8 cellular contexts compared by ENCODE assay signal in the genomic region with DNA sequence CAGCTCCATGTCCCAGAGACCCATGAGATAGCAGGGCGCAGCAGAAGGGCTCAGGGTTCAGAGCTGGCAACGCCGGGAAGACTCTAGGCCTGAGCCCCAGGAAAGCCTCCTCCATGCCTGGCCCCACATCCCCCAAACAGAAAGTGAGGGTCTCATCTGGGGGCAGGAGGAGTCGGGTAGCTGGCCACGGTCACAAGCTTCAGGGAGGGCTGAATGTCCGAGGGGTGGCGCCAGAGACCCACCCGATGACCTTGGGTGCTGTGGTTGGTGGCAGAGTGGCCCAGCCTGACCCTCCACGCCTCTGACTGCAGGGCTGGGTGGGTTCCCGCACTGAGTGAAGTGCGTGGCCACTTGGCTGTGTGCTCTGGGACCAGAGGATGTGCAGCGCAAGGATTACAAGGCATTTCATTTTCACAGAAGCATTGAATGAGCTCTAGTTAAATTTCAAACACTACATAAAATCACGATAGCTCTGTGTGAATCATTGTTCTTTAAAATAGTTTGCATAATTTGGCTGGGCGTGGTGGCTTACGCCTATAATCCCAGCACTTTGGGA. TPM values are rescaled to one million over a fixed set of nuclear protein-coding genes. Genes with fewer than 3 reads are reported as not detected.
DNase-seq lines count a peak whose midpoint lies in the region; ATAC-seq and TF ChIP-seq lines count a peak whose summit lies in the region.

No MANE protein-coding gene starts in this region.

- no peak overlapping the region for H2AFZ ChIP-seq in GM23338

- H3K27me3 Mint-ChIP-seq in GM23338 (ENCODE audit: insufficient read depth, low read depth, poor library complexity) = peaks cover 9% of the 10 kb centered on the region

- ATAC-seq in GM23338 = peak; percentile 9
- no peak for ATAC-seq in GM19324 (IDR thresholded peaks at IDR 0.05; ENCODE audit: low FRiP score, unreplicated experiment)

- peaks cover 8% of the 10 kb centered on the region for H3K4me1 Mint-ChIP-seq in GM23338

- no peaks in the 10 kb centered on the region; the same call in 1 of the 2 replicates for H3F3A ChIP-seq in GM23338 (replicated peaks; ENCODE audit: low read depth)

- no peaks in the 10 kb centered on the region for H3K36me3 Mint-ChIP-seq in GM23338 (ENCODE audit: low read depth)

- no peak overlapping the region for H3K4me2 ChIP-seq in GM23338

- H3K9me3 Mint-ChIP-seq in GM23338 = no peaks in the 10 kb centered on the region

- no peaks in the 10 kb centered on the region for H3K27me3 ChIP-seq in GM23338 (ENCODE audit: insufficient read depth)

- peaks cover 9% of the 10 kb centered on the region for H3K4me1 ChIP-seq in GM23338 (ENCODE audit: insufficient read depth)

- TF ChIP-seq CTCF in GM23338 (conservative IDR thresholded peaks at IDR 0.05; ENCODE audit: low read depth in 2 of 2) (peak; percentile 48 to 88), WI38 (IDR thresholded peaks at IDR 0.05; ENCODE audit: low read depth, low read length) (peak; percentile 14; the same call in 1 of the 2 replicates)

- DNase-seq in C1 segment of cervical spinal cord (lab: John Stamatoyannopoulos, UW) (peak in 11 of 14 donors; percentile 30 to 77 (median 63)), GM23338 (ENCODE audit: low spot score) (peak; percentile 75), head of caudate nucleus (peak; percentile 54 to 93 (median 82)), putamen (ENCODE audit: low spot score) (peak; percentile 73), D341Med (ENCODE audit: low spot score) (no peak), activated gamma-delta T cell (lab: John Stamatoyannopoulos, UW) (no peak)

- no peak overlapping the region for H3K27ac ChIP-seq in GM23338 (ENCODE audit: low read depth)

- H3K79me2 ChIP-seq in GM23338 (replicated peaks; ENCODE audit: insufficient read depth) = 0 out of 2 replicates have a peak, but pooled peaks cover 5% of the 10 kb centered on the region

- H3K9me2 ChIP-seq in GM23338 (ENCODE audit: insufficient read depth) = no peaks in the 10 kb centered on the region

- H3K4me3 ChIP-seq in GM23338 = no peak overlapping the region
- H3K4me3 ChIP-seq in WI38 (ENCODE audit: low read depth, low read length) = no peak overlapping the region

- intact Hi-C loops in head of caudate nucleus (cut with DNase I) = loop anchor here (10.0 kb wide), 1 partner anchor 63 kb away; the partner anchor contains the start of gene TRAF2

- peak overlapping the region; percentile 54; the same call in 2 of the 3 replicates for H3K4me3 Mint-ChIP-seq in GM23338

- H4K20me1 ChIP-seq in GM23338 (replicated peaks; ENCODE audit: insufficient read depth) = no peaks in the 10 kb centered on the region

- H3K36me3 ChIP-seq in GM23338 (ENCODE audit: insufficient read depth) = no peaks in the 10 kb centered on the region

- no peak overlapping the region for H3K27ac Mint-ChIP-seq in GM23338

TF ChIP-seq in GM23338, 12 proteins besides CTCF, POLR2A, EP300 and RAD21:
- TF ChIP-seq POLR2AphosphoS5 (IDR thresholded peaks at IDR 0.05; ENCODE audit: low read depth) (peak; percentile 32; the same call in 1 of the 2 replicates), ETS1 (IDR thresholded peaks at IDR 0.05) (no peak)

RNA-seq across cellular contexts. Expression of gene C8G, which starts 3.0 kb away (rescaled TPM):
- not detected in 2 replicates for total RNA-seq in GM23338 (2014; rRNA removed; shearing (Covaris generic))
- polyA plus RNA-seq in GM23338 (2016; fragmentation: Nextera tagmentation; extraction: Ambion mirVana) = not detected in 2 replicates

RNA-seq across cellular contexts. Expression of gene FBXW5, which starts 3.5 kb away (rescaled TPM):
- 102 and 111 TPM in 2 replicates for total RNA-seq in GM23338 (2014; rRNA removed; shearing (Covaris generic))
- polyA plus RNA-seq in GM23338 (2016; fragmentation: Nextera tagmentation; extraction: Ambion mirVana) = 27.0 and 27.9 TPM in 2 replicates

RNA-seq across cellular contexts. Expression of gene LCN12, which starts 4.0 kb away (rescaled TPM):
- 0.69 and 2.6 TPM in 2 replicates for total RNA-seq in GM23338 (2014; rRNA removed; shearing (Covaris generic))
- polyA plus RNA-seq in GM23338 (2016; fragmentation: Nextera tagmentation; extraction: Ambion mirVana) = 0.39 and 0.68 TPM in 2 replicates

RNA-seq across cellular contexts. Expression of gene PTGDS, which starts 29.3 kb away (rescaled TPM):
- total RNA-seq in GM23338 (2014; rRNA removed; shearing (Covaris generic)) = 1.9 TPM in 1 of 2 replicates, not detected in the other
- 3.1 and 5.9 TPM in 2 replicates for polyA plus RNA-seq in GM23338 (2016; fragmentation: Nextera tagmentation; extraction: Ambion mirVana)

RNA-seq across cellular contexts. Expression of gene LCNL1, which starts 34.8 kb away (rescaled TPM):
- not detected in 2 replicates for total RNA-seq in GM23338 (2014; rRNA removed; shearing (Covaris generic))
- 0.11 and 0.14 TPM in 2 replicates for polyA plus RNA-seq in GM23338 (2016; fragmentation: Nextera tagmentation; extraction: Ambion mirVana)

Comparison
In these comparisons a context has a peak if more than half of its experiments do, and no peak if none do; other contexts are left out.
1. DNase-seq: peak in C1 segment of cervical spinal cord (11 of 14), GM23338 (single experiment), head of caudate nucleus (42 of 42) and putamen (single experiment); none in D341Med (single experiment) and activated gamma-delta T cell (single experiment).